13 cellular contexts compared by ENCODE assay signal in the genomic region with DNA sequence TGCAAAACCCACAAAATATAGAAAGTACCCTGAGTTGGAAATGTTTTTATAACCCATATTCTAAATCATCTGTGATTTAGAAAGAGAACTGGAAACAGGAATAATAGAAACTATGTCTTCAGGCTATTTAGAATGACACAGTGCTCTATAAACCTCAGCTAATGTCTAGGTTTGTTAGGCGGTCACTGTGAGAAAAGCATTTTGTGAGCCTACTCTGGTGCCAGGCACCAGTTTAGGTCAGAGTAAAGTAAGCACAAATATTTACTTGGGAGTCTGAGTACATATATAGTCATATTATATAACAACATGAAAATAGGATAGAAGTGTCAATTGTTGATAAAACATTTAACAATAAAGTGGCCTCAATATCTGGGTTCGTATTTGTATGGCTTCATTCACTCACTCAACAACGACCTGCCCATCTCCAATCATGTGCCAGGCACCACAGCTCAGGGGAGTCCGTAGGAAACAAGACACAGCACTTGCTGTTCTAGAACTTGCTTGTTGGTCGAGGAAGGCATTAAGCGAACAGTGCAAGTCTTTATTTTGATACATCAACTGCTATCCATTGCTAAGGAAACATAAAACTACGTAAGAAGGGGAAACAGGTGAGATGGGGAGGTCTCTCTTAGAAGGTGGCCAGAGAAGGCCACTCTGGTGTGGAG. TPM values are rescaled to one million over a fixed set of nuclear protein-coding genes. Genes with fewer than 3 reads are reported as not detected.
A peak's percentile ranks its signal among the peaks of the same experiment; 100 is the strongest.
DNase-seq lines count a peak whose midpoint lies in the region; ATAC-seq, FAIRE-seq and TF ChIP-seq lines count a peak whose summit lies in the region.
"Had no signal": no experiment of that assay in that cellular context is flagged by ENCODE, and none has a peak within 500 bp of the region (broad histone marks: within the 10 kb centered on the region; RNA-seq: fewer than 3 reads in every experiment).

No MANE protein-coding gene starts in this region.

- H3K9me3 Mint-ChIP-seq in activated T-cell treated with anti-CD3 and anti-CD28 coated beads, Interleukin-2, amount 50 U/mL, for 24 hours = no peaks in the 10 kb centered on the region
- H3K9me3 Mint-ChIP-seq in activated T-cell treated with anti-CD3 and anti-CD28 coated beads, Interleukin-2, amount 50 U/mL, for 4 hours = no peaks in the 10 kb centered on the region
- no peaks in the 10 kb centered on the region for H3K9me3 Mint-ChIP-seq in endodermal cell

- H3K4me1 ChIP-seq in endodermal cell (ENCODE audit: control insufficient read depth, insufficient read depth, low read length) (no peaks in the 10 kb centered on the region), small intestine (ENCODE audit: control insufficient read depth in 2 of 2, insufficient read depth in 1 of 2, low read depth in 1 of 2, low read length in 1 of 2) (peaks cover 4 to 10% of the 10 kb centered on the region in 2 donors)

- H3K27ac Mint-ChIP-seq in activated T-cell treated with anti-CD3 and anti-CD28 coated beads, Interleukin-2, amount 50 U/mL, for 24 hours = peak overlapping the region; percentile 30
- H3K27ac Mint-ChIP-seq in endodermal cell = peak overlapping the region; percentile 53

- FAIRE-seq in small intestine (lab: Jason Lieb, UNC) = no peak

- H3K36me3 Mint-ChIP-seq in activated T-cell treated with anti-CD3 and anti-CD28 coated beads, Interleukin-2, amount 50 U/mL, for 24 hours (ENCODE audit: low read depth) = peaks cover 59% of the 10 kb centered on the region
- H3K36me3 Mint-ChIP-seq in activated T-cell treated with anti-CD3 and anti-CD28 coated beads, Interleukin-2, amount 50 U/mL, for 4 hours (ENCODE audit: insufficient read depth) = peaks cover 14% of the 10 kb centered on the region
- peaks cover 13% of the 10 kb centered on the region for H3K36me3 Mint-ChIP-seq in endodermal cell (ENCODE audit: low read depth)

- no peak for DNase-seq in activated T-cell treated with anti-CD3 and anti-CD28 coated beads, Interleukin-2, amount 50 U/mL, for 24 hours
- no peak for DNase-seq in activated T-cell treated with anti-CD3 and anti-CD28 coated beads, Interleukin-2, amount 50 U/mL, for 4 hours
- DNase-seq in SK-MEL-5 (ENCODE audit: low read depth, low spot score) (peak; percentile 58), endodermal cell (no peak), pons (ENCODE audit: low spot score) (peak; percentile 86), middle frontal gyrus (ENCODE audit: extremely low spot score, low spot score) (no peak), small intestine (no peak)
- DNase-seq: heart left ventricle, NCI-H1417 treated with DMSO at 0.1 percent for 48 hours, NCI-H526 had no signal

- no peak for TF ChIP-seq CTCF in endodermal cell (conservative IDR thresholded peaks at IDR 0.05)

- H3K27ac ChIP-seq in endodermal cell (ENCODE audit: low read depth, low read length) (no peak overlapping the region), small intestine (ENCODE audit: low read depth in 1 of 2, low read length in 1 of 2) (no peak overlapping the region)
- H3K27ac ChIP-seq: heart left ventricle, vagina had no signal

- H3K9ac ChIP-seq in endodermal cell (ENCODE audit: extremely low read depth, low read length, poor library complexity, severe bottlenecking) = no peak overlapping the region

- H3K4me3 Mint-ChIP-seq in activated T-cell treated with anti-CD3 and anti-CD28 coated beads, Interleukin-2, amount 50 U/mL, for 24 hours = no peak overlapping the region
- H3K4me3 Mint-ChIP-seq in activated T-cell treated with anti-CD3 and anti-CD28 coated beads, Interleukin-2, amount 50 U/mL, for 4 hours = no peak overlapping the region
- no peak overlapping the region for H3K4me3 Mint-ChIP-seq in endodermal cell

- peaks cover 56% of the 10 kb centered on the region for H3K36me3 ChIP-seq in endodermal cell (ENCODE audit: control insufficient read depth, insufficient read depth, low read length)
- H3K36me3 ChIP-seq in small intestine (ENCODE audit: control insufficient read depth in 2 of 2, insufficient read depth in 2 of 2, low read length in 2 of 2) = no peaks in the 10 kb centered on the region
- H3K36me3 ChIP-seq: vagina had no signal

- H3K27me3 Mint-ChIP-seq in activated T-cell treated with anti-CD3 and anti-CD28 coated beads, Interleukin-2, amount 50 U/mL, for 24 hours = no peaks in the 10 kb centered on the region
- no peaks in the 10 kb centered on the region for H3K27me3 Mint-ChIP-seq in activated T-cell treated with anti-CD3 and anti-CD28 coated beads, Interleukin-2, amount 50 U/mL, for 4 hours (ENCODE audit: low read depth)
- H3K27me3 Mint-ChIP-seq in endodermal cell (ENCODE audit: insufficient read depth) = no peaks in the 10 kb centered on the region

- ATAC-seq in activated T-cell treated with anti-CD3 and anti-CD28 coated beads, Interleukin-2, amount 50 U/mL, for 4 hours = no peak
- ATAC-seq in GM18907 (IDR thresholded peaks at IDR 0.05; ENCODE audit: unreplicated experiment) = no peak
- ATAC-seq: heart left ventricle had no signal

- in situ Hi-C loops in SK-MEL-5 (cut with HindIII; ENCODE audit: low pct_unique_long_range_greater_than_20kb, low sequenced_read_pairs) = no loop called here

- H3K27me3 ChIP-seq in endodermal cell (ENCODE audit: control insufficient read depth, insufficient read depth, low read length, poor library complexity, severe bottlenecking) (no peaks in the 10 kb centered on the region), small intestine (ENCODE audit: control insufficient read depth in 2 of 2, insufficient read depth in 2 of 2, low read length in 2 of 2) (no peaks in the 10 kb centered on the region)
- H3K27me3 ChIP-seq: heart left ventricle, vagina had no signal

- WGBS in endodermal cell (ENCODE audit: insufficient coverage in 1 of 2, insufficient read length in 1 of 2), 2 experiments = 96 to 98% methylated on average over 5 to 7 of the region's 7 CpGs
- WGBS in small intestine, 3 donors = 72 to 76% (median 75%) methylated on average over 7 of the region's 7 CpGs

- no peaks in the 10 kb centered on the region for H3K9me3 ChIP-seq in endodermal cell (ENCODE audit: control insufficient read depth, low read length)
- no peaks in the 10 kb centered on the region for H3K9me3 ChIP-seq in small intestine (ENCODE audit: control insufficient read depth, low read depth)
- H3K9me3 ChIP-seq: HAP-1, heart left ventricle, vagina had no signal

- H3K4me1 Mint-ChIP-seq in activated T-cell treated with anti-CD3 and anti-CD28 coated beads, Interleukin-2, amount 50 U/mL, for 24 hours (ENCODE audit: low read depth) = peaks cover 67% of the 10 kb centered on the region
- peaks cover 72% of the 10 kb centered on the region for H3K4me1 Mint-ChIP-seq in activated T-cell treated with anti-CD3 and anti-CD28 coated beads, Interleukin-2, amount 50 U/mL, for 4 hours (ENCODE audit: low read depth)
- peaks cover 27% of the 10 kb centered on the region for H3K4me1 Mint-ChIP-seq in endodermal cell

- H3K4me3 ChIP-seq in endodermal cell (ENCODE audit: low read length) = no peak overlapping the region
- no peak overlapping the region for H3K4me3 ChIP-seq in small intestine (ENCODE audit: low read depth in 1 of 2, low read length in 2 of 2)
- H3K4me3 ChIP-seq: HAP-1, heart left ventricle, vagina had no signal

RNA-seq across cellular contexts. Expression of a gene that starts 37.2 kb away (rescaled TPM):
- total RNA-seq in activated T-cell treated with anti-CD3 and anti-CD28 coated beads, Interleukin-2, amount 50 U/mL, for 4 hours = 100 to 1,000 TPM; 354 to 395 (median 387) TPM
- 50.5 and 51.2 TPM in 2 replicates for total RNA-seq in SK-MEL-5 (2014; rRNA removed; shearing (Covaris generic))
- 229 and 286 TPM in 2 replicates for polyA plus RNA-seq in SK-MEL-5 (2015; cell fraction: cytosol; rRNA removed)
- polyA plus RNA-seq in SK-MEL-5 (2015; cell fraction: nucleus; rRNA removed) = 65.4 and 65.7 TPM in 2 replicates
- total RNA-seq in endodermal cell = 100 to 1,000 TPM; 369 to 371 TPM
- polyA plus RNA-seq in endodermal cell (2013, experiment 1 of 2) = 346 TPM
- 334 TPM for polyA plus RNA-seq in endodermal cell (2013, experiment 2 of 2)
- polyA plus RNA-seq in small intestine = 100 to 1,000 TPM; 169 to 214 (median 175) TPM

Comparison
In these comparisons a context has a peak if more than half of its experiments do, and no peak if none do; other contexts are left out.
1. DNase-seq: peak in SK-MEL-5 (single experiment) and pons (single experiment); none in activated T-cell treated with anti-CD3 and anti-CD28 coated beads, Interleukin-2, amount 50 U/mL, for 24 hours (single experiment), activated T-cell treated with anti-CD3 and anti-CD28 coated beads, Interleukin-2, amount 50 U/mL, for 4 hours (single experiment), endodermal cell (single experiment), middle frontal gyrus (single experiment) and small intestine (single experiment).